ENCODE assay signal across 20 cellular contexts in the genomic region with DNA sequence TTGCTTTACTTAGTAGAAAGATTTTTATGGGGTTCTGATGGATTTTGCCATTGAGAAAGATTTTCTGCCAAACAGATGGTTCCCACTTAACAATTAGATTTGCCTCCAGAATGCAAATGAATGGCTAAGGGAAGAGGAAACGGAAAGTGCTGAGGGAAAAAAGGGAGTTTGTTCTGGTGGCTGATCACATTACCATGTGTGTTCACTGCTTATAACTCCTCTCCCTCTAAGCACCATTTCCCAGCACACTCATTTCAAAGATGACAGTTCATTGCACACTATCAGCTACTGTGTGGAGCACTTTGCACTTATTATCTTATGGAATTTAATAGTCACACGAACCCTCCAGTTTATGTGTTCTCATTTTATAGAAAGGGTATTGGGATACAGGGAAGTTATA.
DNase-seq lines count a peak whose midpoint lies in the region; ATAC-seq and TF ChIP-seq lines count a peak whose summit lies in the region.
"Had no signal": no experiment of that assay in that cellular context is flagged by ENCODE, and none has a peak within 500 bp of the region (broad histone marks: within the 10 kb centered on the region; RNA-seq: fewer than 3 reads in every experiment).

No MANE protein-coding gene starts in this region.

- ATAC-seq in GM19324 (IDR thresholded peaks at IDR 0.05; ENCODE audit: low FRiP score, unreplicated experiment) (no peak), HG03457 (IDR thresholded peaks at IDR 0.05; ENCODE audit: unreplicated experiment) (no peak)
- ATAC-seq: activated CD4-positive, CD25-positive, alpha-beta regulatory T cell treated with anti-CD3 and anti-CD28 coated beads, Interleukin-2, amount 50 U/mL, for 24 hours; HCT116; sciatic nerve had no signal

- BruUV-seq in mammary epithelial cell (replicated peaks; lab: Mats Ljungman, UMichigan): no TSS peak

- no peaks in the 10 kb centered on the region for H3K79me2 ChIP-seq in mammary epithelial cell (ENCODE audit: insufficient read depth, low read length)

- 86% methylated on average over 2 of the region's 2 CpGs for WGBS in mammary epithelial cell (ENCODE audit: low coverage, missing lambda C conversion rate)
- WGBS in lower leg skin, 2 donors: 46 to 52% methylated on average over 2 of the region's 2 CpGs

- H3K4me1 Mint-ChIP-seq in neural crest cell: peaks cover 32% of the 10 kb centered on the region

- H3K27ac Mint-ChIP-seq in neural crest cell (ENCODE audit: unreplicated experiment): peak overlapping the region; percentile 17
- H3K27ac Mint-ChIP-seq: activated naive CD8-positive, alpha-beta T cell; CD4-positive, alpha-beta T cell had no signal

- H3K9me3 Mint-ChIP-seq in neural crest cell: peaks cover 11% of the 10 kb centered on the region

- H3K27me3 Mint-ChIP-seq in neural crest cell (ENCODE audit: low read depth): no peaks in the 10 kb centered on the region
- H3K27me3 Mint-ChIP-seq: activated naive CD8-positive, alpha-beta T cell; CD4-positive, alpha-beta T cell had no signal

- peak; percentile 4 for DNase-seq in G401 (ENCODE audit: low spot score)
- peak; percentile 3 for DNase-seq in NCI-H524 treated with DMSO at 0.1 percent for 48 hours (lab: John Stamatoyannopoulos, UW)
- no peak for DNase-seq in mammary epithelial cell
- DNase-seq in neural crest cell (ENCODE audit: low read depth, low spot score): no peak
- no peak for DNase-seq in activated CD4-positive, alpha-beta T cell treated with anti-CD3 and anti-CD28 coated beads, Interleukin-2, amount 50 U/mL, for 4 hours
- DNase-seq in lower leg skin (ENCODE audit: low spot score in 2 of 2): no peak
- DNase-seq: brain microvascular endothelial cell; CD4-positive, alpha-beta T cell; dorsolateral prefrontal cortex; NCI-H1694 treated with DMSO at 0.1 percent for 48 hours; NCI-H510A; stimulated activated naive CD4-positive, alpha-beta T cell; T-helper 9 cell; thyroid gland had no signal

- TF ChIP-seq POLR2A in lower leg skin (IDR thresholded peaks at IDR 0.05): no peak

- peak overlapping the region; percentile 84 for H3K27ac ChIP-seq in mammary epithelial cell (ENCODE audit: insufficient read depth, low read depth, low read length)
- H3K27ac ChIP-seq: dorsolateral prefrontal cortex, thyroid gland had no signal

- intact Hi-C loops in mammary epithelial cell (cut with micrococcal nuclease): loop anchor here (10.0 kb wide), 1 partner anchor 1181 kb away; no protein-coding TSS in a partner anchor
- intact Hi-C loops in lower leg skin (cut with DNase I; ENCODE audit: low total_unique reads): no loop called here

- H3K9me3 ChIP-seq in mammary epithelial cell (replicated peaks; ENCODE audit: insufficient read depth, low read length): peaks cover 8% of the 10 kb centered on the region
- H3K9me3 ChIP-seq: thyroid gland had no signal

- in situ Hi-C loops in G401 (cut with HindIII; ENCODE audit: low sequenced_read_pairs) (no loop called here), mammary epithelial cell (cut with MboI; ENCODE audit: low sequenced_read_pairs in 2 of 2) (no loop called here)

- H3K4me3 ChIP-seq in mammary epithelial cell (replicated peaks in 1 of 3; ENCODE audit: insufficient read depth in 1 of 3, low read depth in 2 of 3, low read length in 3 of 3): no peak overlapping the region
- no peak overlapping the region for H3K4me3 ChIP-seq in lower leg skin (ENCODE audit: low read depth, poor library complexity, severe bottlenecking)
- H3K4me3 ChIP-seq: dorsolateral prefrontal cortex, thyroid gland had no signal

- CTCF ChIA-PET in mammary epithelial cell (lab: Charles Lee; ENCODE audit: low non-redundant PET): no interaction called here

- H3K4me1 ChIP-seq in mammary epithelial cell (ENCODE audit: insufficient read depth, low read length): peaks cover 33% of the 10 kb centered on the region
- H3K4me1 ChIP-seq: thyroid gland had no signal

- no peak overlapping the region for H3K4me3 Mint-ChIP-seq in neural crest cell
- H3K4me3 Mint-ChIP-seq: activated naive CD8-positive, alpha-beta T cell; CD4-positive, alpha-beta T cell had no signal

- no peak overlapping the region for H3K9ac ChIP-seq in mammary epithelial cell (ENCODE audit: insufficient read depth, low read length)

- H3K4me2 ChIP-seq in mammary epithelial cell (ENCODE audit: insufficient read depth, low read depth, low read length): peak overlapping the region; percentile 77

- H3K36me3 Mint-ChIP-seq in neural crest cell (ENCODE audit: low read depth): peaks cover 4% of the 10 kb centered on the region
- H3K36me3 Mint-ChIP-seq: activated naive CD8-positive, alpha-beta T cell had no signal

- peak overlapping the region; percentile 64 for H2AFZ ChIP-seq in mammary epithelial cell (ENCODE audit: low read depth, low read length)

- no peaks in the 10 kb centered on the region for H3K36me3 ChIP-seq in mammary epithelial cell (ENCODE audit: insufficient read depth, low read length)
- H3K36me3 ChIP-seq: brain microvascular endothelial cell, thyroid gland had no signal

- TF ChIP-seq CTCF in mammary epithelial cell (conservative IDR thresholded peaks at IDR 0.05 in 1 of 2, IDR thresholded peaks at IDR 0.05 in 1 of 2; ENCODE audit: extremely low read depth in 1 of 2, insufficient read depth in 1 of 2, low read depth in 1 of 2, low read length in 2 of 2) (no peak), neural crest cell (conservative IDR thresholded peaks at IDR 0.05) (no peak), lower leg skin (IDR thresholded peaks at IDR 0.05) (no peak)

- H4K20me1 ChIP-seq in mammary epithelial cell (ENCODE audit: insufficient read depth, low read length): no peaks in the 10 kb centered on the region

- dilution Hi-C loops in mammary epithelial cell (cut with HindIII; ENCODE audit: low sequenced_read_pairs): no loop called here

- no peaks in the 10 kb centered on the region for H3K27me3 ChIP-seq in mammary epithelial cell (ENCODE audit: insufficient read depth, low read length)
- H3K27me3 ChIP-seq: brain microvascular endothelial cell, thyroid gland had no signal

Comparison
In these comparisons a context has a peak if more than half of its experiments do, and no peak if none do; other contexts are left out.
1. DNase-seq: peak in G401 (single experiment) and NCI-H524 treated with DMSO at 0.1 percent for 48 hours (single experiment); none in mammary epithelial cell (single experiment), neural crest cell (single experiment), activated CD4-positive, alpha-beta T cell treated with anti-CD3 and anti-CD28 coated beads, Interleukin-2, amount 50 U/mL, for 4 hours (0 of 2) and lower leg skin (0 of 2).